Comparison of ENCODE assay signal across 1 cellular context in the genomic region with DNA sequence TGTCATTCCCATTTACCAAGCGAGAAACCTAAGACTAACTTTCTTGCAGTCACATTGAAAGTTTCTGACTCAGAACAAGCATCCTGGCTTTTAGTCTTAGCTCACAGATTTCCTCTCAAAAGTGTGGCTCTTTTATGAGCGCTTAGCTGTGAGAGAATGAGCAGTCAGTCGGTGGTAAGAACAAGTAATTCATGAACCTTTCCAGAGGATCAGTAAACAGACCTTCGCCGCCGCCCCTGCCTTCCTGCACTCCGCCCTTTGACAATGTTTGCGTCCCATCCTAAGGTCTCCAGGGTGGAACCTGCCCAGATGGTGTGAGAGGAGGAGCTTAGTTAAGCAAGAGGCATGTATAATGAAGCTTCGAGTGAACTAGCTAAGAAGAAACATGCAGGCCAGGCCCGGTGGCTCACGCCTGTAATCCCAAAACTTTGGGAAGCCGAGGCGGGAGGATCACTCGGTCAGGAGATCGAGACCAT.
TF ChIP-seq lines count a peak whose summit lies in the region.

No MANE protein-coding gene starts in this region.

TF ChIP-seq in HepG2, 621 proteins besides CTCF, POLR2A, EP300 and RAD21 (continued from another document and continues in another):
- TF ChIP-seq MAFF (IDR thresholded peaks at IDR 0.05; ENCODE audit: low read depth, low read length) (no peak), ZNF543 (CRISPR knock-in tag; IDR thresholded peaks at IDR 0.05) (peak; percentile 56; the same call in 1 of the 2 replicates), POGK (CRISPR knock-in tag; conservative IDR thresholded peaks at IDR 0.05) (peak; percentile 48; the same call in 1 of the 2 replicates), ZNF263 (CRISPR knock-in tag; IDR thresholded peaks at IDR 0.05) (no peak), ZNF232 (CRISPR knock-in tag; IDR thresholded peaks at IDR 0.05; ENCODE audit: borderline replicate concordance) (peak; percentile 67; the same call in 1 of the 2 replicates), SOX13 (IDR thresholded peaks at IDR 0.05) (peak; percentile 30; the same call in 1 of the 2 replicates), SOX13 (CRISPR knock-in tag; conservative IDR thresholded peaks at IDR 0.05 in 1 of 2, IDR thresholded peaks at IDR 0.05 in 1 of 2) (peak in 1 of 2 experiments; percentile 76; a peak in 2 of 4 replicates), BCL6 (CRISPR knock-in tag; IDR thresholded peaks at IDR 0.05) (peak; percentile 16; the same call in 1 of the 2 replicates), ZFY (CRISPR knock-in tag; IDR thresholded peaks at IDR 0.05) (peak; percentile 79), ZNF20 (CRISPR knock-in tag; IDR thresholded peaks at IDR 0.05) (no peak), MBD4 (IDR thresholded peaks at IDR 0.05; ENCODE audit: borderline replicate concordance, low read length) (no peak), ZNF775 (CRISPR knock-in tag; IDR thresholded peaks at IDR 0.05; ENCODE audit: borderline replicate concordance) (no peak), RCOR2 (CRISPR knock-in tag; IDR thresholded peaks at IDR 0.05) (peak; percentile 59; the same call in 1 of the 2 replicates), ZMAT5 (CRISPR knock-in tag; IDR thresholded peaks at IDR 0.05; ENCODE audit: borderline replicate concordance, low read depth) (no peak), TBP (CRISPR knock-in tag; IDR thresholded peaks at IDR 0.05) (no peak), HDAC6 (IDR thresholded peaks at IDR 0.05; ENCODE audit: low read depth, low read length) (no peak), RFX3 (CRISPR knock-in tag; IDR thresholded peaks at IDR 0.05) (no peak), ZBTB37 (CRISPR knock-in tag; IDR thresholded peaks at IDR 0.05) (no peak), SUZ12 (IDR thresholded peaks at IDR 0.05; ENCODE audit: low read depth, low read length) (no peak), PAX8 (CRISPR knock-in tag; IDR thresholded peaks at IDR 0.05; ENCODE audit: borderline replicate concordance) (no peak), ARNTL (CRISPR knock-in tag; IDR thresholded peaks at IDR 0.05) (peak; percentile 66), ZNF503 (CRISPR knock-in tag; IDR thresholded peaks at IDR 0.05) (peak; percentile 35; the same call in 1 of the 2 replicates), ARHGAP35 (CRISPR knock-in tag; IDR thresholded peaks at IDR 0.05; ENCODE audit: borderline replicate concordance) (no peak), ZNF850 (CRISPR knock-in tag; conservative IDR thresholded peaks at IDR 0.05) (no peak)
- TF ChIP-seq, protein P1, sequence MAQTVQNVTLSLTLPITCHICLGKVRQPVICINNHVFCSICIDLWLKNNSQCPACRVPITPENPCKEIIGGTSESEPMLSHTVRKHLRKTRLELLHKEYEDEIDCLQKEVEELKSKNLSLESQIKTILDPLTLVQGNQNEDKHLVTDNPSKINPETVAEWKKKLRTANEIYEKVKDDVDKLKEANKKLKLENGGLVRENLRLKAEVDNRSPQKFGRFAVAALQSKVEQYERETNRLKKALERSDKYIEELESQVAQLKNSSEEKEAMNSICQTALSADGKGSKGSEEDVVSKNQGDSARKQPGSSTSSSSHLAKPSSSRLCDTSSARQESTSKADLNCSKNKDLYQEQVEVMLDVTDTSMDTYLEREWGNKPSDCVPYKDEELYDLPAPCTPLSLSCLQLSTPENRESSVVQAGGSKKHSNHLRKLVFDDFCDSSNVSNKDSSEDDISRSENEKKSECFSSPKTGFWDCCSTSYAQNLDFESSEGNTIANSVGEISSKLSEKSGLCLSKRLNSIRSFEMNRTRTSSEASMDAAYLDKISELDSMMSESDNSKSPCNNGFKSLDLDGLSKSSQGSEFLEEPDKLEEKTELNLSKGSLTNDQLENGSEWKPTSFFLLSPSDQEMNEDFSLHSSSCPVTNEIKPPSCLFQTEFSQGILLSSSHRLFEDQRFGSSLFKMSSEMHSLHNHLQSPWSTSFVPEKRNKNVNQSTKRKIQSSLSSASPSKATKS (CRISPR knock-in tag; IDR thresholded peaks at IDR 0.05), result no peak
- TF ChIP-seq, protein P2, sequence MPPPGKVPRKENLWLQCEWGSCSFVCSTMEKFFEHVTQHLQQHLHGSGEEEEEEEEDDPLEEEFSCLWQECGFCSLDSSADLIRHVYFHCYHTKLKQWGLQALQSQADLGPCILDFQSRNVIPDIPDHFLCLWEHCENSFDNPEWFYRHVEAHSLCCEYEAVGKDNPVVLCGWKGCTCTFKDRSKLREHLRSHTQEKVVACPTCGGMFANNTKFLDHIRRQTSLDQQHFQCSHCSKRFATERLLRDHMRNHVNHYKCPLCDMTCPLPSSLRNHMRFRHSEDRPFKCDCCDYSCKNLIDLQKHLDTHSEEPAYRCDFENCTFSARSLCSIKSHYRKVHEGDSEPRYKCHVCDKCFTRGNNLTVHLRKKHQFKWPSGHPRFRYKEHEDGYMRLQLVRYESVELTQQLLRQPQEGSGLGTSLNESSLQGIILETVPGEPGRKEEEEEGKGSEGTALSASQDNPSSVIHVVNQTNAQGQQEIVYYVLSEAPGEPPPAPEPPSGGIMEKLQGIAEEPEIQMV (CRISPR knock-in tag; IDR thresholded peaks at IDR 0.05; ENCODE audit: low read depth), result 0 out of 2 replicates have a peak, but pooled peaks have one; percentile 64
- TF ChIP-seq, protein P3, sequence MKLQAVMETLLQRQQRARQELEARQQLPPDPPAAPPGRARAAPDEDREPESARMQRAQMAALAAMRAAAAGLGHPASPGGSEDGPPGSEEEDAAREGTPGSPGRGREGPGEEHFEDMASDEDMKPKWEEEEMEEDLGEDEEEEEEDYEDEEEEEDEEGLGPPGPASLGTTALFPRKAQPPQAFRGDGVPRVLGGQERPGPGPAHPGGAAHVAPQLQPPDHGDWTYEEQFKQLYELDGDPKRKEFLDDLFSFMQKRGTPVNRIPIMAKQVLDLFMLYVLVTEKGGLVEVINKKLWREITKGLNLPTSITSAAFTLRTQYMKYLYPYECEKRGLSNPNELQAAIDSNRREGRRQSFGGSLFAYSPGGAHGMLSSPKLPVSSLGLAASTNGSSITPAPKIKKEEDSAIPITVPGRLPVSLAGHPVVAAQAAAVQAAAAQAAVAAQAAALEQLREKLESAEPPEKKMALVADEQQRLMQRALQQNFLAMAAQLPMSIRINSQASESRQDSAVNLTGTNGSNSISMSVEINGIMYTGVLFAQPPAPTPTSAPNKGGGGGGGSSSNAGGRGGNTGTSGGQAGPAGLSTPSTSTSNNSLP (IDR thresholded peaks at IDR 0.05; ENCODE audit: low read depth, low read length), result no peak
- TF ChIP-seq, protein P4, sequence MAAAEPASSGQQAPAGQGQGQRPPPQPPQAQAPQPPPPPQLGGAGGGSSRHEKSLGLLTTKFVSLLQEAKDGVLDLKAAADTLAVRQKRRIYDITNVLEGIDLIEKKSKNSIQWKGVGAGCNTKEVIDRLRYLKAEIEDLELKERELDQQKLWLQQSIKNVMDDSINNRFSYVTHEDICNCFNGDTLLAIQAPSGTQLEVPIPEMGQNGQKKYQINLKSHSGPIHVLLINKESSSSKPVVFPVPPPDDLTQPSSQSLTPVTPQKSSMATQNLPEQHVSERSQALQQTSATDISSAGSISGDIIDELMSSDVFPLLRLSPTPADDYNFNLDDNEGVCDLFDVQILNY (CRISPR knock-in tag; conservative IDR thresholded peaks at IDR 0.05), result no peak
- TF ChIP-seq, protein P5, sequence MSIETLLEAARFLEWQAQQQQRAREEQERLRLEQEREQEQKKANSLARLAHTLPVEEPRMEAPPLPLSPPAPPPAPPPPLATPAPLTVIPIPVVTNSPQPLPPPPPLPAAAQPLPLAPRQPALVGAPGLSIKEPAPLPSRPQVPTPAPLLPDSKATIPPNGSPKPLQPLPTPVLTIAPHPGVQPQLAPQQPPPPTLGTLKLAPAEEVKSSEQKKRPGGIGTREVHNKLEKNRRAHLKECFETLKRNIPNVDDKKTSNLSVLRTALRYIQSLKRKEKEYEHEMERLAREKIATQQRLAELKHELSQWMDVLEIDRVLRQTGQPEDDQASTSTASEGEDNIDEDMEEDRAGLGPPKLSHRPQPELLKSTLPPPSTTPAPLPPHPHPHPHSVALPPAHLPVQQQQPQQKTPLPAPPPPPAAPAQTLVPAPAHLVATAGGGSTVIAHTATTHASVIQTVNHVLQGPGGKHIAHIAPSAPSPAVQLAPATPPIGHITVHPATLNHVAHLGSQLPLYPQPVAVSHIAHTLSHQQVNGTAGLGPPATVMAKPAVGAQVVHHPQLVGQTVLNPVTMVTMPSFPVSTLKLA (IDR thresholded peaks at IDR 0.05), result no peak
- TF ChIP-seq, protein P6, sequence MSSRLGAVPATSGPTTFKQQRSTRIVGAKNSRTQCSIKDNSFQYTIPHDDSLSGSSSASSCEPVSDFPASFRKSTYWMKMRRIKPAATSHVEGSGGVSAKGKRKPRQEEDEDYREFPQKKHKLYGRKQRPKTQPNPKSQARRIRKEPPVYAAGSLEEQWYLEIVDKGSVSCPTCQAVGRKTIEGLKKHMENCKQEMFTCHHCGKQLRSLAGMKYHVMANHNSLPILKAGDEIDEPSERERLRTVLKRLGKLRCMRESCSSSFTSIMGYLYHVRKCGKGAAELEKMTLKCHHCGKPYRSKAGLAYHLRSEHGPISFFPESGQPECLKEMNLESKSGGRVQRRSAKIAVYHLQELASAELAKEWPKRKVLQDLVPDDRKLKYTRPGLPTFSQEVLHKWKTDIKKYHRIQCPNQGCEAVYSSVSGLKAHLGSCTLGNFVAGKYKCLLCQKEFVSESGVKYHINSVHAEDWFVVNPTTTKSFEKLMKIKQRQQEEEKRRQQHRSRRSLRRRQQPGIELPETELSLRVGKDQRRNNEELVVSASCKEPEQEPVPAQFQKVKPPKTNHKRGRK (CRISPR knock-in tag; IDR thresholded peaks at IDR 0.05), result no peak
- TF ChIP-seq, protein P7, sequence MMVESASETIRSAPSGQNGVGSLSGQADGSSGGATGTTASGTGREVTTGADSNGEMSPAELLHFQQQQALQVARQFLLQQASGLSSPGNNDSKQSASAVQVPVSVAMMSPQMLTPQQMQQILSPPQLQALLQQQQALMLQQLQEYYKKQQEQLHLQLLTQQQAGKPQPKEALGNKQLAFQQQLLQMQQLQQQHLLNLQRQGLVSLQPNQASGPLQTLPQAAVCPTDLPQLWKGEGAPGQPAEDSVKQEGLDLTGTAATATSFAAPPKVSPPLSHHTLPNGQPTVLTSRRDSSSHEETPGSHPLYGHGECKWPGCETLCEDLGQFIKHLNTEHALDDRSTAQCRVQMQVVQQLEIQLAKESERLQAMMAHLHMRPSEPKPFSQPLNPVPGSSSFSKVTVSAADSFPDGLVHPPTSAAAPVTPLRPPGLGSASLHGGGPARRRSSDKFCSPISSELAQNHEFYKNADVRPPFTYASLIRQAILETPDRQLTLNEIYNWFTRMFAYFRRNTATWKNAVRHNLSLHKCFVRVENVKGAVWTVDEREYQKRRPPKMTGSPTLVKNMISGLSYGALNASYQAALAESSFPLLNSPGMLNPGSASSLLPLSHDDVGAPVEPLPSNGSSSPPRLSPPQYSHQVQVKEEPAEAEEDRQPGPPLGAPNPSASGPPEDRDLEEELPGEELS (CRISPR knock-in tag; IDR thresholded peaks at IDR 0.05), result peak; percentile 93
